Comparison of ENCODE assay signal across 1 cellular context in genomic region chr6:78810698-78811097, GRCh38.
TF ChIP-seq lines count a peak whose summit lies in the region.

No MANE protein-coding gene starts in this region.

TF ChIP-seq in IMR-90, 13 proteins besides CTCF, POLR2A, EP300 and RAD21:
- no peak for TF ChIP-seq MAFK (IDR thresholded peaks at IDR 0.05; ENCODE audit: low read depth, low read length)
- TF ChIP-seq FOS (IDR thresholded peaks at IDR 0.05; ENCODE audit: low read depth, low read length), result no peak
- TF ChIP-seq MXI1 (IDR thresholded peaks at IDR 0.05; ENCODE audit: borderline replicate concordance, low read depth, low read length), result no peak
- no peak for TF ChIP-seq CHD1 (IDR thresholded peaks at IDR 0.05; ENCODE audit: low read depth, low read length)
- no peak for TF ChIP-seq ELK1 (IDR thresholded peaks at IDR 0.05; ENCODE audit: borderline replicate concordance, low read depth, low read length)
- no peak for TF ChIP-seq MAZ (IDR thresholded peaks at IDR 0.05; ENCODE audit: borderline replicate concordance, low read depth, low read length)
- TF ChIP-seq BHLHE40 (IDR thresholded peaks at IDR 0.05; ENCODE audit: low read depth, low read length), result no peak
- no peak for TF ChIP-seq USF2 (IDR thresholded peaks at IDR 0.05; ENCODE audit: low read depth, low read length)
- no peak for TF ChIP-seq SMC3 (IDR thresholded peaks at IDR 0.05; ENCODE audit: low read depth, low read length)
- no peak for TF ChIP-seq CEBPB (IDR thresholded peaks at IDR 0.05; ENCODE audit: low read depth, low read length)
- TF ChIP-seq RFX5 (IDR thresholded peaks at IDR 0.05; ENCODE audit: low read depth, low read length), result no peak
- TF ChIP-seq NFE2L2 (IDR thresholded peaks at IDR 0.05; ENCODE audit: low read depth, low read length), result no peak
- TF ChIP-seq RCOR1 (IDR thresholded peaks at IDR 0.05; ENCODE audit: insufficient replicate concordance, low read length), result no peak
